In genomic region chr7:100246865-100247137, GRCh38 we compare ENCODE assay signal across 1 cellular context.
TF ChIP-seq lines count a peak whose summit lies in the region.

No MANE protein-coding gene starts in this region.

TF ChIP-seq in A549, 52 proteins besides CTCF, POLR2A, EP300 and RAD21:
- TF ChIP-seq CEBPB (IDR thresholded peaks at IDR 0.05) = peak; percentile 43 to 83; a peak in 3 of 4 replicates
TF ChIP-seq in A549: peak in this region for 1; not testable (repeated sequence) for 51.
